ENCODE assay signal across 21 cellular contexts in genomic region chr15:81170504-81170903, GRCh38. TPM values are rescaled to one million over a fixed set of nuclear protein-coding genes. Genes with fewer than 3 reads are reported as not detected.
"Had no signal": no experiment of that assay in that cellular context is flagged by ENCODE, and none has a peak within 500 bp of the region (broad histone marks: within the 10 kb centered on the region; RNA-seq: fewer than 3 reads in every experiment).

No MANE protein-coding gene starts in this region.

- H3K36me3 ChIP-seq: sigmoid colon, transverse colon had no signal

- H3K4me3 ChIP-seq: sigmoid colon, transverse colon had no signal

- DNase-seq: activated CD4-positive, alpha-beta memory T cell treated with anti-CD3 and anti-CD28 coated beads for 36 hours; activated gamma-delta T cell; activated naive CD8-positive, alpha-beta T cell treated with anti-CD3 and anti-CD28 coated beads for 36 hours; activated T-cell treated with anti-CD3 and anti-CD28 coated beads, Interleukin-2, amount 50 U/mL, for 48 hours; anterior cingulate cortex; endodermal cell; erythroblast; foreskin melanocyte; head of caudate nucleus; natural killer cell; sigmoid colon; stimulated activated CD4-positive, alpha-beta T cell treated with anti-CD3 and anti-CD28 coated beads, Interleukin-2, amount 100 ng/mL, for 24 hours; stimulated activated naive B cell treated with anti-CD40 and anti-IgM and Interleukin-4, amounts not matched to agents 10 μg/mL and 1 μg/mL and 100 μg/mL, for 72 hours; substantia nigra; transverse colon had no signal

- H3K36me3 Mint-ChIP-seq: activated CD4-positive, alpha-beta memory T cell treated with anti-CD3 and anti-CD28 coated beads for 36 hours; activated naive CD8-positive, alpha-beta T cell treated with anti-CD3 and anti-CD28 coated beads for 36 hours; memory B cell; natural killer cell; stimulated activated naive B cell treated with anti-CD40 and anti-IgM and Interleukin-4, amounts not matched to agents 10 μg/mL and 1 μg/mL and 100 μg/mL, for 72 hours had no signal

- H3K4me1 Mint-ChIP-seq: activated naive CD8-positive, alpha-beta T cell treated with anti-CD3 and anti-CD28 coated beads for 36 hours; endodermal cell; memory B cell; natural killer cell had no signal

- H3K4me3 Mint-ChIP-seq: activated CD4-positive, alpha-beta memory T cell treated with anti-CD3 and anti-CD28 coated beads for 36 hours; activated naive CD8-positive, alpha-beta T cell treated with anti-CD3 and anti-CD28 coated beads for 36 hours; endodermal cell; memory B cell; natural killer cell; stimulated activated naive B cell treated with anti-CD40 and anti-IgM and Interleukin-4, amounts not matched to agents 10 μg/mL and 1 μg/mL and 100 μg/mL, for 72 hours; T-helper 2 cell treated with Interferon-gamma antibody and Interleukin-4, amounts not matched to agents 5 μg/mL and 100 μg/mL, for 36 hours had no signal

- H3K27ac Mint-ChIP-seq: activated CD4-positive, alpha-beta memory T cell treated with anti-CD3 and anti-CD28 coated beads for 36 hours; activated naive CD8-positive, alpha-beta T cell treated with anti-CD3 and anti-CD28 coated beads for 36 hours; endodermal cell; memory B cell; natural killer cell; progenitor cell of endocrine pancreas; stimulated activated naive B cell treated with anti-CD40 and anti-IgM and Interleukin-4, amounts not matched to agents 10 μg/mL and 1 μg/mL and 100 μg/mL, for 72 hours; T-helper 2 cell treated with Interferon-gamma antibody and Interleukin-4, amounts not matched to agents 5 μg/mL and 100 μg/mL, for 36 hours had no signal

- H3K4me1 ChIP-seq: sigmoid colon had no signal

- ATAC-seq: left lobe of liver; natural killer cell; stimulated activated naive B cell treated with anti-CD40 and anti-IgM and Interleukin-4, amounts not matched to agents 10 μg/mL and 1 μg/mL and 100 μg/mL, for 72 hours had no signal

- H3K9me3 Mint-ChIP-seq: activated CD4-positive, alpha-beta memory T cell treated with anti-CD3 and anti-CD28 coated beads for 36 hours; activated naive CD8-positive, alpha-beta T cell treated with anti-CD3 and anti-CD28 coated beads for 36 hours; endodermal cell; memory B cell; natural killer cell; stimulated activated naive B cell treated with anti-CD40 and anti-IgM and Interleukin-4, amounts not matched to agents 10 μg/mL and 1 μg/mL and 100 μg/mL, for 72 hours; T-helper 2 cell treated with Interferon-gamma antibody and Interleukin-4, amounts not matched to agents 5 μg/mL and 100 μg/mL, for 36 hours had no signal

- H3K27me3 ChIP-seq: sigmoid colon had no signal

- H3K27ac ChIP-seq: transverse colon, VCaP had no signal

- H3K9me3 ChIP-seq: sigmoid colon, transverse colon had no signal

RNA-seq across cellular contexts. Expression of gene CFAP161, which starts 36.4 kb away (rescaled TPM):
- total RNA-seq: activated CD4-positive, alpha-beta memory T cell treated with anti-CD3 and anti-CD28 coated beads for 36 hours; activated naive CD8-positive, alpha-beta T cell treated with anti-CD3 and anti-CD28 coated beads for 36 hours; chondrocyte; endodermal cell; progenitor cell of endocrine pancreas; transverse colon had no signal
